In genomic region chr3:9951598-9951961, GRCh38 we compare ENCODE assay signal across 8 cellular contexts. TPM values are rescaled to one million over a fixed set of nuclear protein-coding genes. Genes with fewer than 3 reads are reported as not detected.
DNase-seq lines count a peak whose midpoint lies in the region; ATAC-seq and TF ChIP-seq lines count a peak whose summit lies in the region.

No MANE protein-coding gene starts in this region.

- H3K4me1 Mint-ChIP-seq in effector memory CD8-positive, alpha-beta T cell (ENCODE audit: low read depth in 2 of 2), result peaks cover 12 to 16% of the 10 kb centered on the region in 2 donors
- H3K4me1 Mint-ChIP-seq in progenitor cell of endocrine pancreas (ENCODE audit: low read depth), result peaks cover 4% of the 10 kb centered on the region

- H3K4me3 Mint-ChIP-seq in effector memory CD8-positive, alpha-beta T cell, result peak overlapping the region; percentile 87 to 88
- H3K4me3 Mint-ChIP-seq in progenitor cell of endocrine pancreas (ENCODE audit: low read depth), result peak overlapping the region; percentile 75

- peaks cover 10% of the 10 kb centered on the region for H3K36me3 Mint-ChIP-seq in effector memory CD8-positive, alpha-beta T cell (ENCODE audit: insufficient read depth)
- H3K36me3 Mint-ChIP-seq in progenitor cell of endocrine pancreas (ENCODE audit: insufficient read depth), result no peaks in the 10 kb centered on the region

- DNase-seq in Jurkat, Clone E6-1 (ENCODE audit: low read depth, low spot score), result no peak
- no peak for DNase-seq in effector memory CD8-positive, alpha-beta T cell
- no peak for DNase-seq in progenitor cell of endocrine pancreas (ENCODE audit: low spot score, unreplicated experiment)
- no peak for DNase-seq in middle frontal gyrus (ENCODE audit: extremely low spot score, low spot score)
- DNase-seq in Ammon's horn (ENCODE audit: low spot score), result no peak
- no peak for DNase-seq in NCI-H2196 (lab: John Stamatoyannopoulos, UW; ENCODE audit: unreplicated experiment)

- TF ChIP-seq CTCF in progenitor cell of endocrine pancreas (IDR thresholded peaks at IDR 0.05; ENCODE audit: unreplicated experiment), result no peak

- ATAC-seq in GM18907 (IDR thresholded peaks at IDR 0.05; ENCODE audit: unreplicated experiment), result peak; percentile 31
- ATAC-seq in effector memory CD8-positive, alpha-beta T cell (replicated peaks), result peak; percentile 6
- ATAC-seq in HG03521 (IDR thresholded peaks at IDR 0.05; ENCODE audit: unreplicated experiment), result no peak

- H3K9me3 Mint-ChIP-seq in effector memory CD8-positive, alpha-beta T cell, result no peaks in the 10 kb centered on the region
- no peaks in the 10 kb centered on the region for H3K9me3 Mint-ChIP-seq in progenitor cell of endocrine pancreas (ENCODE audit: low read depth)

- H3K27ac Mint-ChIP-seq in effector memory CD8-positive, alpha-beta T cell, result peak overlapping the region; percentile 67 to 73
- H3K27ac Mint-ChIP-seq in progenitor cell of endocrine pancreas, result no peak overlapping the region

- peak overlapping the region; percentile 64 for H3K4me3 ChIP-seq in Jurkat, Clone E6-1 (ENCODE audit: low read length)

- H3K27me3 Mint-ChIP-seq in effector memory CD8-positive, alpha-beta T cell, result no peaks in the 10 kb centered on the region
- H3K27me3 Mint-ChIP-seq in progenitor cell of endocrine pancreas, result peaks cover 16% of the 10 kb centered on the region

RNA-seq across cellular contexts. Expression of gene PRRT3, which starts 0.6 kb away (rescaled TPM):
- polyA plus RNA-seq in Jurkat, Clone E6-1 (2012; ENCODE audit: insufficient read depth, insufficient read length), result 3.0 TPM
- 10.4 and 11.4 TPM in 2 replicates for total RNA-seq in progenitor cell of endocrine pancreas

RNA-seq across cellular contexts. Expression of gene CRELD1, which starts 17.9 kb away (rescaled TPM):
- polyA plus RNA-seq in Jurkat, Clone E6-1 (2012; ENCODE audit: insufficient read depth, insufficient read length), result 24.1 TPM
- 57.1 and 60.3 TPM in 2 replicates for total RNA-seq in progenitor cell of endocrine pancreas

RNA-seq across cellular contexts. Expression of gene IL17RC, which starts 34.7 kb away (rescaled TPM):
- polyA plus RNA-seq in Jurkat, Clone E6-1 (2012; ENCODE audit: insufficient read depth, insufficient read length), result 1.8 TPM
- total RNA-seq in progenitor cell of endocrine pancreas, result 13.4 and 17.1 TPM in 2 replicates

RNA-seq across cellular contexts. Expression of gene EMC3, which starts 35.1 kb away (rescaled TPM):
- polyA plus RNA-seq in Jurkat, Clone E6-1 (2012; ENCODE audit: insufficient read depth, insufficient read length), result 76.9 TPM
- total RNA-seq in progenitor cell of endocrine pancreas, result 38.6 and 42.1 TPM in 2 replicates

RNA-seq across cellular contexts. Expression of gene IL17RE, which starts 48.9 kb away (rescaled TPM):
- 1.5 TPM for polyA plus RNA-seq in Jurkat, Clone E6-1 (2012; ENCODE audit: insufficient read depth, insufficient read length)
- 4.9 and 7.0 TPM in 2 replicates for total RNA-seq in progenitor cell of endocrine pancreas
